ENCODE assay signal across 8 cellular contexts in the genomic region with DNA sequence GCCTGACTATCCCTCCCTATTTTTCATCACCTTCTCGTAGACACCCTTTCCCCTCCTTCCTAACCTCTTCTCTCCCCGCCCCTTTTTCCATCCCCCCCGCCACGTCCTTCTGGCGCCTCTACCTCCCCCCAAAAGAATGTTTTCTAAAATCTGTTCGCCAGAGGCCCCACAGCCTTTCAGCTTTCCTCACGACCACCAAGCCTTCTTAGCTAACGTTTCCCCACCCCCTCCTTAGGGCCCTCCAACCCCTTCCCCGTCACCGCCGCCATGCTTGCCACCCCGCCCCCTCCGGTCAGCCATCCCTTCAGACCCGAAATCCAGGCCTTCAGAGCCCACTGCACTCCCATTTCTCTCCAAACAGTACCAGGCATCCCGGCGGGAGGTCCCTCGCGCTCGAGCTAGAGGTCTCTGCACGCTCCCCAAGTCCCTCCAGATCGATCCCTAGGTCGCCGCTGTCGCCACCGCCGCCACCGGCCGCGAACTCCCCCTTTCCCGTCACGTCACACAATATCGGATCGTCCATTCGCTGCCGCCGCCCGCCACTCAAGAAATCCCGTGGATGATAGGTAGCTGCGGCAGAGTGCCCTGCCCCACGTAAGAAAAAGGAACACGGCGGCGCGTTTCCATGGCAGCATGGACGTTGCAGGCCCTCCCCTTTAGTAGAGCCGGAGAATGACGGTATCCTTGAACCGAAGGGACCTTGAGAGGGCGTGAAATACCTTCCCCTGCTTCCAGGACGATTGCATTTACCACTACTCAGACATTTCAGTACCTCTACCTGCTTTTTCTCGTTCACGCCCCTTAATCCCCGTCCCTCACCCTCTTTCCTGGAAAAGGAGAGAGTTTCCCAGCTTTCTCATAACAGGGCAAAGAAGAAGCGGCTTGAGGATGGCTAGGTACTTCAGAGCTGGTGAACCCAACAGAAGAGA. TPM values are rescaled to one million over a fixed set of nuclear protein-coding genes. Genes with fewer than 3 reads are reported as not detected.
DNase-seq lines count a peak whose midpoint lies in the region; ATAC-seq, FAIRE-seq and TF ChIP-seq lines count a peak whose summit lies in the region.

A gene with protein sequence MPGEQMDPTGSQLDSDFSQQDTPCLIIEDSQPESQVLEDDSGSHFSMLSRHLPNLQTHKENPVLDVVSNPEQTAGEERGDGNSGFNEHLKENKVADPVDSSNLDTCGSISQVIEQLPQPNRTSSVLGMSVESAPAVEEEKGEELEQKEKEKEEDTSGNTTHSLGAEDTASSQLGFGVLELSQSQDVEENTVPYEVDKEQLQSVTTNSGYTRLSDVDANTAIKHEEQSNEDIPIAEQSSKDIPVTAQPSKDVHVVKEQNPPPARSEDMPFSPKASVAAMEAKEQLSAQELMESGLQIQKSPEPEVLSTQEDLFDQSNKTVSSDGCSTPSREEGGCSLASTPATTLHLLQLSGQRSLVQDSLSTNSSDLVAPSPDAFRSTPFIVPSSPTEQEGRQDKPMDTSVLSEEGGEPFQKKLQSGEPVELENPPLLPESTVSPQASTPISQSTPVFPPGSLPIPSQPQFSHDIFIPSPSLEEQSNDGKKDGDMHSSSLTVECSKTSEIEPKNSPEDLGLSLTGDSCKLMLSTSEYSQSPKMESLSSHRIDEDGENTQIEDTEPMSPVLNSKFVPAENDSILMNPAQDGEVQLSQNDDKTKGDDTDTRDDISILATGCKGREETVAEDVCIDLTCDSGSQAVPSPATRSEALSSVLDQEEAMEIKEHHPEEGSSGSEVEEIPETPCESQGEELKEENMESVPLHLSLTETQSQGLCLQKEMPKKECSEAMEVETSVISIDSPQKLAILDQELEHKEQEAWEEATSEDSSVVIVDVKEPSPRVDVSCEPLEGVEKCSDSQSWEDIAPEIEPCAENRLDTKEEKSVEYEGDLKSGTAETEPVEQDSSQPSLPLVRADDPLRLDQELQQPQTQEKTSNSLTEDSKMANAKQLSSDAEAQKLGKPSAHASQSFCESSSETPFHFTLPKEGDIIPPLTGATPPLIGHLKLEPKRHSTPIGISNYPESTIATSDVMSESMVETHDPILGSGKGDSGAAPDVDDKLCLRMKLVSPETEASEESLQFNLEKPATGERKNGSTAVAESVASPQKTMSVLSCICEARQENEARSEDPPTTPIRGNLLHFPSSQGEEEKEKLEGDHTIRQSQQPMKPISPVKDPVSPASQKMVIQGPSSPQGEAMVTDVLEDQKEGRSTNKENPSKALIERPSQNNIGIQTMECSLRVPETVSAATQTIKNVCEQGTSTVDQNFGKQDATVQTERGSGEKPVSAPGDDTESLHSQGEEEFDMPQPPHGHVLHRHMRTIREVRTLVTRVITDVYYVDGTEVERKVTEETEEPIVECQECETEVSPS (N-terminal part only) (minus strand): TSS at position 484 of the 929 bp plus-strand sequence. CDS start 113 bp downstream, at position 371.

- peaks cover 19% of the 10 kb centered on the region for H3K4me1 Mint-ChIP-seq in activated B cell treated with CpG ODN at 0.5 μM for 24 hours

- H3K27ac ChIP-seq in small intestine (ENCODE audit: low read depth in 1 of 2, low read length in 1 of 2) = peak within 1 kb of the TSS in 1 of 2 donors; percentile 90

- H3K9me3 ChIP-seq in small intestine (ENCODE audit: control insufficient read depth, low read depth) = no peaks in the 10 kb centered on the region

- POLR2A ChIA-PET in activated B cell treated with CpG ODN at 0.5 μM for 24 hours (lab: Charles Lee) = interaction anchor here (0.6 to 2.7 kb wide), 4 partner anchors 18 to 395 kb away, joined by 4 to 30 read pairs (median 6); no protein-coding TSS in a partner anchor

- no peak for FAIRE-seq in small intestine (lab: Jason Lieb, UNC)

- H3K4me3 ChIP-seq in cardiac fibroblast (replicated peaks in 1 of 2; ENCODE audit: low read depth in 2 of 2, low read length in 2 of 2) = peak within 1 kb of the TSS; percentile 93 to 98
- peak within 1 kb of the TSS; percentile 65 to 91 for H3K4me3 ChIP-seq in small intestine (ENCODE audit: low read depth in 1 of 2, low read length in 2 of 2)

- H3K27me3 ChIP-seq in small intestine (ENCODE audit: control insufficient read depth in 2 of 2, insufficient read depth in 2 of 2, low read length in 2 of 2) = no peaks in the 10 kb centered on the region

- DNase-seq in AG08395 (ENCODE audit: low spot score) = peak; percentile 97
- DNase-seq in NCI-H345 (lab: John Stamatoyannopoulos, UW) = peak; percentile 95
- DNase-seq in activated B cell treated with CpG ODN at 0.5 μM for 24 hours = peak; percentile 87
- peak; percentile 94 to 96 for DNase-seq in cardiac fibroblast (ENCODE audit: low read depth in 2 of 2)
- peak; percentile 99 for DNase-seq in iPS-NIHi11 (ENCODE audit: low spot score)
- DNase-seq in small intestine = peak; percentile 96

- H3K27ac Mint-ChIP-seq in activated B cell treated with CpG ODN at 0.5 μM for 24 hours = peak within 1 kb of the TSS; percentile 95

- 0 to 1% (median 0%) methylated on average over 50 to 54 of the region's 54 CpGs for WGBS in small intestine, 3 donors

- peaks cover 39% of the 10 kb centered on the region for H3K36me3 Mint-ChIP-seq in activated B cell treated with CpG ODN at 0.5 μM for 24 hours (ENCODE audit: low read depth)

- in situ Hi-C loops in GM18951 (cut with MboI; ENCODE audit: low sequenced_read_pairs, unreplicated experiment) = no loop called here

- no peaks in the 10 kb centered on the region for H3K27me3 Mint-ChIP-seq in activated B cell treated with CpG ODN at 0.5 μM for 24 hours

- H3K4me1 ChIP-seq in small intestine (ENCODE audit: control insufficient read depth in 2 of 2, insufficient read depth in 1 of 2, low read depth in 1 of 2, low read length in 1 of 2) = peaks cover 3 to 4% of the 10 kb centered on the region in 2 donors

- CTCF ChIA-PET in activated B cell treated with CpG ODN at 0.5 μM for 24 hours (lab: Charles Lee) = interaction anchor here (0.7 to 1.5 kb wide), 4 partner anchors 9 to 27 kb away, joined by 3 to 5 read pairs (median 4); no protein-coding TSS in a partner anchor

- intact Hi-C loops in activated B cell treated with CpG ODN at 0.5 μM for 24 hours (cut with micrococcal nuclease) = loop anchor here (1.0 to 5.0 kb wide), 5 partner anchors 17 to 934 kb away; a partner anchor contains a TSS

- H3K9me3 Mint-ChIP-seq in activated B cell treated with CpG ODN at 0.5 μM for 24 hours = no peaks in the 10 kb centered on the region

- ATAC-seq in HG03196 (IDR thresholded peaks at IDR 0.05; ENCODE audit: unreplicated experiment) (peak; percentile 94), activated B cell treated with CpG ODN at 0.5 μM for 24 hours (ENCODE audit: low read depth) (peak; percentile 99)

- H3K36me3 ChIP-seq in small intestine (ENCODE audit: control insufficient read depth in 2 of 2, insufficient read depth in 2 of 2, low read length in 2 of 2) = no peaks in the 10 kb centered on the region

- peak; percentile 54 for TF ChIP-seq POLR2A in GM18951 (IDR thresholded peaks at IDR 0.05; ENCODE audit: extremely low read depth, insufficient read depth, insufficient read length)

- H3K4me3 Mint-ChIP-seq in activated B cell treated with CpG ODN at 0.5 μM for 24 hours = peak within 1 kb of the TSS; percentile 98

- no peak for TF ChIP-seq CTCF in activated B cell treated with CpG ODN at 0.5 μM for 24 hours (IDR thresholded peaks at IDR 0.05)
- TF ChIP-seq CTCF in cardiac fibroblast (IDR thresholded peaks at IDR 0.05; ENCODE audit: low read depth, low read length) = no peak

RNA-seq across cellular contexts. Expression of the gene that starts here (rescaled TPM):
- 53.9 and 54.6 TPM in 2 replicates for total RNA-seq in activated B cell treated with CpG ODN at 0.5 μM for 24 hours
- polyA plus RNA-seq in small intestine = 1 to 10 TPM; 1.1 to 8.8 (median 2.5) TPM
